ENCODE assay signal across 1 cellular context in genomic region chr20:51388756-51389542, GRCh38.
TF ChIP-seq lines count a peak whose summit lies in the region.

No MANE protein-coding gene starts in this region.

TF ChIP-seq in IMR-90, 13 proteins besides CTCF, POLR2A, EP300 and RAD21 (continued from another document):
- TF ChIP-seq RCOR1 (IDR thresholded peaks at IDR 0.05; ENCODE audit: insufficient replicate concordance, low read length) (no peak), SMC3 (IDR thresholded peaks at IDR 0.05; ENCODE audit: low read depth, low read length) (no peak), MAFK (IDR thresholded peaks at IDR 0.05; ENCODE audit: low read depth, low read length) (no peak), USF2 (IDR thresholded peaks at IDR 0.05; ENCODE audit: low read depth, low read length) (no peak), CHD1 (IDR thresholded peaks at IDR 0.05; ENCODE audit: low read depth, low read length) (no peak), MAZ (IDR thresholded peaks at IDR 0.05; ENCODE audit: borderline replicate concordance, low read depth, low read length) (no peak), RFX5 (IDR thresholded peaks at IDR 0.05; ENCODE audit: low read depth, low read length) (no peak), BHLHE40 (IDR thresholded peaks at IDR 0.05; ENCODE audit: low read depth, low read length) (no peak)
TF ChIP-seq in IMR-90: peak in this region for 0.
